ENCODE assay signal across 1 cellular context in genomic region chr3:152942366-152942765, GRCh38.
TF ChIP-seq lines count a peak whose summit lies in the region.

No MANE protein-coding gene starts in this region.

TF ChIP-seq in K562, 482 proteins besides CTCF, POLR2A, EP300 and RAD21 (continued from another document):
- no peak for TF ChIP-seq ZBTB40 (IDR thresholded peaks at IDR 0.05)
- TF ChIP-seq ZBTB40 (CRISPR knock-in tag; IDR thresholded peaks at IDR 0.05) = no peak
- TF ChIP-seq RFX1 (IDR thresholded peaks at IDR 0.05) = no peak
- TF ChIP-seq ZNF449 (CRISPR knock-in tag; IDR thresholded peaks at IDR 0.05) = no peak
- TF ChIP-seq HINFP (tag; conservative IDR thresholded peaks at IDR 0.05; ENCODE audit: low read depth) = no peak
- no peak for TF ChIP-seq ZNF24 (IDR thresholded peaks at IDR 0.05)
- no peak for TF ChIP-seq CCNT2 (IDR thresholded peaks at IDR 0.05; ENCODE audit: borderline replicate concordance, extremely low read depth, insufficient read length, low read depth, low read length)
- TF ChIP-seq SMC3 (conservative IDR thresholded peaks at IDR 0.05; ENCODE audit: insufficient read depth, low read depth, low read length) = no peak
- no peak for TF ChIP-seq ZBTB11 (CRISPR knock-in tag; IDR thresholded peaks at IDR 0.05)
- TF ChIP-seq SIN3B (IDR thresholded peaks at IDR 0.05; ENCODE audit: low read depth) = no peak
- no peak for TF ChIP-seq ZNF347 (CRISPR knock-in tag; IDR thresholded peaks at IDR 0.05; ENCODE audit: low read depth)
- no peak for TF ChIP-seq ZNF217 (CRISPR knock-in tag; IDR thresholded peaks at IDR 0.05)
- TF ChIP-seq ZNF197 (CRISPR knock-in tag; IDR thresholded peaks at IDR 0.05; ENCODE audit: low read depth) = no peak
- no peak for TF ChIP-seq THRA (IDR thresholded peaks at IDR 0.05)
- no peak for TF ChIP-seq PTRF (tag; IDR thresholded peaks at IDR 0.05)
